Comparison of ENCODE assay signal across 8 cellular contexts in the genomic region with DNA sequence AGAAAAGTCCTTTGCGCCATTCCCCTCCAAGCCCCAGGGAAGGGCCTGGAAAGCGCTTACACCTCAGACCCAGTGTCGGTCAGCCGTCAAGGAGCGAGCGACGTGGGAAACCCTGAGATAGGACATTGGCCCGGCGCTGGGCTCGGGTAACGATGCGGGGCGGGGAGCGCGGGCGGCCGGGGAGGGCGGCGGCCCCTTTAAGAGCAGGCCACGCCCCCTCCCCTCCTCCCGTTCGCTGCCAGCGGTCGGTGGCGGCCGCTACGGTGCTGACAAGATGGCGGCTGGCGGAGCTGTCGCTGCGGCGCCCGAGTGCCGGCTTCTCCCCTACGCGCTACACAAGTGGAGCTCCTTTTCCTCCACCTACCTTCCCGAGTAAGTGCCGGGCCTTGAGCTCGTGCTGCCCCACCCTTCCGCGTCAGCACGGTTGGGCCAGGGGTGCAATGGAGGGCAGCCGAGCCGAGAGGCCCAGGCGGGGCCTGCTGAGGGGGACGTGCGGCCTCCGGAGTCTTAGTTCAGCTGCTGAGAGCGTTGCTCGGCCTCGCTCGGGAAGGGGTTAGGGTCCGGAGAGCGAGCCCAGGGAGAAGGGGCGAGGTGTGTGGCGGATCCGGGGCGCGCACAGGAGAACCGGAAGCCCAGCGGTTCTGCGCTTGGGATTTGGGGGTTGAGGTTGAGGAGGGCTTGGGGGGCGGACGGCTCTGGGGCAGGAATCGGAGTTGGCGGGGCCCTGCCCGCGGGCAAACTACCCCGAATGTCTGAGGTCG. TPM values are rescaled to one million over a fixed set of nuclear protein-coding genes. Genes with fewer than 3 reads are reported as not detected.
DNase-seq lines count a peak whose midpoint lies in the region; ATAC-seq and TF ChIP-seq lines count a peak whose summit lies in the region.

TSS of gene MKLN1 (plus strand) at position 251 of the 761 bp plus-strand sequence. CDS start at position 275, 24 bp downstream.

- peaks cover 6 to 12% (median 6%) of the 10 kb centered on the region in 3 donors for H3K27me3 Mint-ChIP-seq in immature natural killer cell (ENCODE audit: low read depth in 3 of 3)

- H3K4me1 Mint-ChIP-seq in immature natural killer cell = peaks cover 43 to 54% of the 10 kb centered on the region in 2 donors

- H3K9me3 ChIP-seq in mammary epithelial cell (replicated peaks; ENCODE audit: insufficient read depth, low read length) = no peaks in the 10 kb centered on the region

- H3K4me1 ChIP-seq in ACC112 (ENCODE audit: control insufficient read depth, insufficient read depth, low read length, unreplicated experiment) = peaks cover 32% of the 10 kb centered on the region
- peaks cover 22% of the 10 kb centered on the region for H3K4me1 ChIP-seq in mammary epithelial cell (ENCODE audit: insufficient read depth, low read length)

- H3K9ac ChIP-seq in mammary epithelial cell (ENCODE audit: insufficient read depth, low read length) = peak within 1 kb of the TSS; percentile 85

- CTCF ChIA-PET in mammary epithelial cell (lab: Charles Lee; ENCODE audit: low non-redundant PET) = no interaction called here

- no peaks in the 10 kb centered on the region for H3K9me3 Mint-ChIP-seq in immature natural killer cell

- intact Hi-C loops in mammary epithelial cell (cut with micrococcal nuclease) = loop anchor here (2.0 to 10.0 kb wide), 2 partner anchors 107 to 221 kb away; no protein-coding TSS in a partner anchor

- peaks cover 51% of the 10 kb centered on the region for H3K79me2 ChIP-seq in ACC112 (ENCODE audit: control insufficient read depth, insufficient read depth, low read length, unreplicated experiment)
- H3K79me2 ChIP-seq in mammary epithelial cell (ENCODE audit: insufficient read depth, low read length) = peaks cover 51% of the 10 kb centered on the region

- H2AFZ ChIP-seq in ACC112 (ENCODE audit: low read length, unreplicated experiment) (peak within 1 kb of the TSS; percentile 94), mammary epithelial cell (ENCODE audit: low read depth, low read length) (peak within 1 kb of the TSS; percentile 99)

- H3K27ac Mint-ChIP-seq in immature natural killer cell = peak within 1 kb of the TSS; percentile 92 to 99 (median 98)

- dilution Hi-C loops in mammary epithelial cell (cut with HindIII; ENCODE audit: low sequenced_read_pairs) = no loop called here

- BruUV-seq in mammary epithelial cell (replicated peaks; lab: Mats Ljungman, UMichigan) = no TSS peak

- H3K4me3 ChIP-seq in ACC112 (ENCODE audit: low read depth, low read length) (peak within 1 kb of the TSS; percentile 95), WI38 (ENCODE audit: low read depth, low read length) (peak within 1 kb of the TSS; percentile 95), mammary epithelial cell (replicated peaks in 1 of 3; ENCODE audit: insufficient read depth in 1 of 3, low read depth in 2 of 3, low read length in 3 of 3) (peak within 1 kb of the TSS; percentile 93 to 96 (median 95))

- H3K27me3 ChIP-seq in ACC112 (ENCODE audit: insufficient read depth, low read length) (no peaks in the 10 kb centered on the region), mammary epithelial cell (ENCODE audit: insufficient read depth, low read length) (no peaks in the 10 kb centered on the region)

- in situ Hi-C loops in mammary epithelial cell (cut with MboI; ENCODE audit: low sequenced_read_pairs in 2 of 2) = no loop called here

- DNase-seq in NCI-H2171 treated with DMSO at 0.1 percent for 48 hours (lab: John Stamatoyannopoulos, UW) (peak; percentile 86), mammary epithelial cell (peak; percentile 83), immature natural killer cell (peak; percentile 84 to 86 (median 86)), smooth muscle cell of the brain vasculature (ENCODE audit: low read depth, low spot score) (peak; percentile 74)

- under 1% methylated on average over 22 of the region's 70 CpGs for WGBS in mammary epithelial cell (ENCODE audit: low coverage, missing lambda C conversion rate)

- peak within 1 kb of the TSS; percentile 92 for H3K4me2 ChIP-seq in mammary epithelial cell (ENCODE audit: insufficient read depth, low read depth, low read length)

- H4K20me1 ChIP-seq in mammary epithelial cell (ENCODE audit: insufficient read depth, low read length) = no peaks in the 10 kb centered on the region

- peak within 1 kb of the TSS; percentile 90 for H3K27ac ChIP-seq in ACC112 (ENCODE audit: low read depth, low read length)
- H3K27ac ChIP-seq in mammary epithelial cell (ENCODE audit: insufficient read depth, low read depth, low read length) = peak within 1 kb of the TSS; percentile 88

- H3K36me3 ChIP-seq in ACC112 (ENCODE audit: insufficient read depth, low read length) = peaks cover 4% of the 10 kb centered on the region; the same call in 1 of the 2 replicates
- H3K36me3 ChIP-seq in mammary epithelial cell (ENCODE audit: insufficient read depth, low read length) = no peaks in the 10 kb centered on the region

- ATAC-seq in GM18861 (IDR thresholded peaks at IDR 0.05; ENCODE audit: unreplicated experiment) = peak; percentile 77
- ATAC-seq in HG03095 (IDR thresholded peaks at IDR 0.05; ENCODE audit: unreplicated experiment) = peak; percentile 90

- H3K36me3 Mint-ChIP-seq in immature natural killer cell = peaks cover 0 to 7% (median 0%) of the 10 kb centered on the region in 3 donors

- no peak for TF ChIP-seq CTCF in WI38 (IDR thresholded peaks at IDR 0.05; ENCODE audit: low read depth, low read length)
- TF ChIP-seq CTCF in mammary epithelial cell (conservative IDR thresholded peaks at IDR 0.05 in 1 of 2, IDR thresholded peaks at IDR 0.05 in 1 of 2; ENCODE audit: extremely low read depth in 1 of 2, insufficient read depth in 1 of 2, low read depth in 1 of 2, low read length in 2 of 2) = no peak

- H3K4me3 Mint-ChIP-seq in immature natural killer cell = peak within 1 kb of the TSS; percentile 95 to 99 (median 97)

RNA-seq across cellular contexts. Expression of gene MKLN1, which starts in this region (rescaled TPM):
- 10 to 100 TPM; 33.9 to 38.0 TPM for total RNA-seq in mammary epithelial cell
- polyA plus RNA-seq in mammary epithelial cell = 19.2 TPM
- 43.3 TPM for polyA minus RNA-seq in mammary epithelial cell
- 10 to 100 TPM; 10.8 to 26.6 (median 17.5) TPM for polyA plus RNA-seq in immature natural killer cell

Comparison
In these comparisons a context has a peak if more than half of its experiments do, and no peak if none do; other contexts are left out.
1. Peak in every context shown above with its lines: DNase-seq, ATAC-seq, H3K4me3 ChIP-seq and H3K27ac ChIP-seq.